Comparison of ENCODE assay signal across 14 cellular contexts in the genomic region with DNA sequence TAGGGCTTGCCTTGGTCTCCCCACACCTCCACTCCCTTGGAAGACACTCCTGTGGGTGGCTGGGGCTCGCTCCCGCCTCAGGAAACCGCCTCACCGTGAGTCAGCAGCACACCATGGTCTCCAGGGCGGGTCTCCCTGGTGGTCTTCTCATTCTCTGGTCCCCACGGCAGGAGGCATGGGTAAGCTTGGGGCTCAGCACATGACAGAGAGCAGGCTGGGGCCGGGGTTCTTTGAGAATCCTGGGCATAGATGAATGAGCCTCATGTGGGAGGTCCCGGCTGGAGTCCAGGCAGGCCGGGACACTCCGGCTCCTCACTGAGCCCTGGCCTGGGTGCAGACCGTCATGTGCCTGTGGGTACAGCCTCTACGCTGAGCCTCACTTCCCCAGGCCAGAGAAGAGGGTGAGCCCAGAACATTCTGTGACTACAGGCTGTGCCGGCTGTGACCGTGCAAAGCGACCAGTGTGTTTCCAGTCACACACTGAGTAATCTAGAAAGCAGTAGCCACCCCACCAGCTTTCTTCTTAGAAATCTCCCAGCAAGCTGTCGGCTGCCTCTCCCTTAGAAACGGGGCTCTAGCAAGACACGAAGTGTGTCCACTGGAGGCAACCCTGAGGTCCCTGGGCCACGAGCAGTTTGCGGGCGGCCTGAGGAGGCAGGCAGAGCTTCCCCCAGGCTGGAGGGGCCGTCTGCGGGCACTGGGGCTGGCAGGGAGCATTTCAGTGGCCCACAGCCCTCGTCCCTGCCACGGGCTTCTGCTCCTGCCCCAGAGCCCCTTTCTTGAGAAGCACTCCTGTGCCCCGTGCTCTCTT.
DNase-seq lines count a peak whose midpoint lies in the region; ATAC-seq and TF ChIP-seq lines count a peak whose summit lies in the region.
"Had no signal": no experiment of that assay in that cellular context is flagged by ENCODE, and none has a peak within 500 bp of the region (broad histone marks: within the 10 kb centered on the region; RNA-seq: fewer than 3 reads in every experiment).

No MANE protein-coding gene starts in this region.

- 47 to 50% methylated on average over 2 to 9 of the region's 26 CpGs for WGBS in esophagus squamous epithelium, 2 donors
- no CpG with 5 or more reads among the region's 26 CpGs for WGBS in trophoblast cell (ENCODE audit: extremely low coverage, insufficient coverage, insufficient read length)

- peak overlapping the region; percentile 35 for H4K12ac ChIP-seq in trophoblast cell (ENCODE audit: low read depth, low read length)

- peak overlapping the region; percentile 82 for H2AK5ac ChIP-seq in trophoblast cell (ENCODE audit: low read length)

- peak overlapping the region; percentile 29 for H2BK5ac ChIP-seq in trophoblast cell (ENCODE audit: low read depth, low read length, poor library complexity)

- H3K79me2 ChIP-seq in trophoblast cell (ENCODE audit: control insufficient read depth, insufficient read depth, low read length, poor library complexity) = peaks cover 3% of the 10 kb centered on the region

- ATAC-seq in HG02870 (IDR thresholded peaks at IDR 0.05; ENCODE audit: unreplicated experiment) (peak; percentile 47), HG03280 (IDR thresholded peaks at IDR 0.05; ENCODE audit: unreplicated experiment) (no peak)

- peak overlapping the region; percentile 52 for H3K14ac ChIP-seq in trophoblast cell (ENCODE audit: low read length)

- peak overlapping the region; percentile 13 for H3K4ac ChIP-seq in trophoblast cell (ENCODE audit: low read depth, low read length)

- peak overlapping the region; percentile 90 for H2BK12ac ChIP-seq in trophoblast cell (ENCODE audit: low read length)

- no peak overlapping the region for H3K4me2 ChIP-seq in trophoblast cell (ENCODE audit: low read length)

- H3K27me3 Mint-ChIP-seq in nephron progenitor cell (ENCODE audit: low read depth, poor library complexity) = peaks cover 13% of the 10 kb centered on the region

- H3K4me1 ChIP-seq in esophagus squamous epithelium = peaks cover 4 to 74% (median 14%) of the 10 kb centered on the region in 3 donors
- H3K4me1 ChIP-seq in trophoblast cell (ENCODE audit: control insufficient read depth in 1 of 2, insufficient read depth in 2 of 2, low read length in 2 of 2) = peaks cover 31 to 33% of the 10 kb centered on the region in 2 experiments

- H3K4me1 Mint-ChIP-seq in nephron progenitor cell = peaks cover 77% of the 10 kb centered on the region

- H3K9me3 ChIP-seq in esophagus squamous epithelium = no peaks in the 10 kb centered on the region
- H3K9me3 ChIP-seq in trophoblast cell (ENCODE audit: insufficient read depth, low read depth, low read length) = no peaks in the 10 kb centered on the region
- H3K9me3 ChIP-seq: BE2C had no signal

- no peak overlapping the region for H3K4me3 ChIP-seq in esophagus squamous epithelium
- no peak overlapping the region for H3K4me3 ChIP-seq in trophoblast cell (ENCODE audit: low read depth, low read length)
- H3K4me3 ChIP-seq: dorsolateral prefrontal cortex had no signal

- TF ChIP-seq CTCF in esophagus squamous epithelium (IDR thresholded peaks at IDR 0.05) (no peak), nephron progenitor cell (IDR thresholded peaks at IDR 0.05) (no peak)

- no peaks in the 10 kb centered on the region for H3K9me3 Mint-ChIP-seq in nephron progenitor cell
- H3K9me3 Mint-ChIP-seq: activated T-cell treated with anti-CD3 and anti-CD28 coated beads, Interleukin-2, amount 50 U/mL, for 4 hours; T-helper 1 cell treated with Interleukin-12 subunit alpha and Interleukin-12 subunit beta and Interleukin-4 antibody, amounts not matched to agents 30 μg/mL and 1 μg/mL, for 36 hours had no signal

- H3K4me3 Mint-ChIP-seq in nephron progenitor cell = no peak overlapping the region
- H3K4me3 Mint-ChIP-seq: activated T-cell treated with anti-CD3 and anti-CD28 coated beads, Interleukin-2, amount 50 U/mL, for 4 hours; T-helper 1 cell treated with Interleukin-12 subunit alpha and Interleukin-12 subunit beta and Interleukin-4 antibody, amounts not matched to agents 30 μg/mL and 1 μg/mL, for 36 hours had no signal

- H3K36me3 ChIP-seq in esophagus squamous epithelium (no peaks in the 10 kb centered on the region), trophoblast cell (ENCODE audit: control insufficient read depth in 1 of 2, insufficient read depth in 2 of 2, low read length in 2 of 2) (no peaks in the 10 kb centered on the region)
- H3K36me3 ChIP-seq: BE2C had no signal

- intact Hi-C loops in esophagus squamous epithelium (cut with DNase I) = no loop called here

- no peak overlapping the region for H3K27ac Mint-ChIP-seq in nephron progenitor cell
- H3K27ac Mint-ChIP-seq: T-helper 1 cell treated with Interleukin-12 subunit alpha and Interleukin-12 subunit beta and Interleukin-4 antibody, amounts not matched to agents 30 μg/mL and 1 μg/mL, for 36 hours had no signal

- peak overlapping the region; percentile 52 for H4K8ac ChIP-seq in trophoblast cell (ENCODE audit: low read depth, low read length)

- TF ChIP-seq POLR2A in esophagus squamous epithelium (IDR thresholded peaks at IDR 0.05) = no peak

- H4K91ac ChIP-seq in trophoblast cell (ENCODE audit: low read depth, low read length) = peak overlapping the region; percentile 81

- DNase-seq in AG20443 (ENCODE audit: low spot score) (peak; percentile 57), esophagus squamous epithelium (lab: John Stamatoyannopoulos, UW) (no peak), trophoblast cell (peak in 1 of 2 donors; percentile 17), nephron progenitor cell (no peak), kidney glomerular epithelial cell (lab: John Stamatoyannopoulos, UW) (no peak), OCI-M2 (lab: John Stamatoyannopoulos, UW; ENCODE audit: unreplicated experiment) (no peak)
- DNase-seq: activated T-cell treated with anti-CD3 and anti-CD28 coated beads, Interleukin-2, amount 50 U/mL, for 4 hours; BE2C; dorsolateral prefrontal cortex; NCI-H1048; NCI-H446 treated with DMSO at 0.1 percent for 48 hours had no signal

- H3K27ac ChIP-seq in esophagus squamous epithelium = peak overlapping the region in 3 of 4 donors; percentile 65 to 70 (median 65)
- no peak overlapping the region for H3K27ac ChIP-seq in trophoblast cell (ENCODE audit: low read depth, low read length)
- H3K27ac ChIP-seq: dorsolateral prefrontal cortex had no signal

- H3K23ac ChIP-seq in trophoblast cell (ENCODE audit: low read length) = no peak overlapping the region

- peaks cover 21% of the 10 kb centered on the region for H3K79me1 ChIP-seq in trophoblast cell (ENCODE audit: low read length)

- peak overlapping the region; percentile 8 for H2AFZ ChIP-seq in trophoblast cell (ENCODE audit: insufficient read depth, low read length, poor library complexity)

- peak overlapping the region; percentile 44 for H3K18ac ChIP-seq in trophoblast cell (ENCODE audit: low read length)

- no peak overlapping the region for H3K9ac ChIP-seq in trophoblast cell (ENCODE audit: low read length)

- peak overlapping the region; percentile 36 for H2BK120ac ChIP-seq in trophoblast cell (ENCODE audit: insufficient read depth, low read length, poor library complexity)

- H3K27me3 ChIP-seq in esophagus squamous epithelium = no peaks in the 10 kb centered on the region
- H3K27me3 ChIP-seq in trophoblast cell (ENCODE audit: insufficient read depth, low read length) = no peaks in the 10 kb centered on the region
- H3K27me3 ChIP-seq: BE2C, dorsolateral prefrontal cortex had no signal

- H3K36me3 Mint-ChIP-seq in nephron progenitor cell (ENCODE audit: low read depth) = no peaks in the 10 kb centered on the region
